7 cellular contexts compared by ENCODE assay signal in the genomic region with DNA sequence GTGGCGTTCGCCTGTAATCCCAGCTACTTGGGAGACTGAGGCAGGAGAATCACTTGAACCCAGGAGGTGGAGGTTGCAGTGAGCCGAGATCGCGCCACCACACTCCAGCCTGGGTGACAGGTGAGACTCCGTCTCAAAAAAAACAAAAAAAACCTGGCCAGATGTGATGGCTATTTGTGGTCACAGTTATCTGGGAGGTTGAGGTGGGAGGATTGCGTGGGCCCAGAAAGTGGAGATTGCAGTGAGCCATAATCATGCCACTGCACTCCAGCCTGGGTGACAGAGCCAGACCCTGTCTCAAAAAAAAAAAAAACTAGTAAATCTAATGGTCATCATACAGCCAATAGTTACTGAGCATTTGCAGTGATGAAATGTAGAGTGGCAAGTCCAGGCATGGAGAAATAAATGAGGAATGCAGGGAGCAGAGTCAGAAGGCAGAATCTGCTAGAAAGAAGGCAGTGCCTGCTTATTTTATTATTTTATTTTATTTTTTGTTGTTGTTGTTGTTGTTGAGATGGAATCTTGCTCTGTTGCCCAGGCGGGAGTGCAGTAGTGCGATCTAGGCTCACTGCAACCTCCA. TPM values are rescaled to one million over a fixed set of nuclear protein-coding genes. Genes with fewer than 3 reads are reported as not detected.
"Had no signal": no experiment of that assay in that cellular context is flagged by ENCODE, and none has a peak within 500 bp of the region (broad histone marks: within the 10 kb centered on the region; RNA-seq: fewer than 3 reads in every experiment).

No MANE protein-coding gene starts in this region.

RNA-seq across cellular contexts. Expression of gene THRSP, which starts 3.8 kb away (rescaled TPM):
- total RNA-seq: left lung, lower lobe of right lung, natural killer cell, spleen, transverse colon, vagina had no signal

RNA-seq across cellular contexts. Expression of gene KCTD14, which starts 36.8 kb away (rescaled TPM):
- total RNA-seq: mononuclear cell had no signal
